Comparison of ENCODE assay signal across 8 cellular contexts in the genomic region with DNA sequence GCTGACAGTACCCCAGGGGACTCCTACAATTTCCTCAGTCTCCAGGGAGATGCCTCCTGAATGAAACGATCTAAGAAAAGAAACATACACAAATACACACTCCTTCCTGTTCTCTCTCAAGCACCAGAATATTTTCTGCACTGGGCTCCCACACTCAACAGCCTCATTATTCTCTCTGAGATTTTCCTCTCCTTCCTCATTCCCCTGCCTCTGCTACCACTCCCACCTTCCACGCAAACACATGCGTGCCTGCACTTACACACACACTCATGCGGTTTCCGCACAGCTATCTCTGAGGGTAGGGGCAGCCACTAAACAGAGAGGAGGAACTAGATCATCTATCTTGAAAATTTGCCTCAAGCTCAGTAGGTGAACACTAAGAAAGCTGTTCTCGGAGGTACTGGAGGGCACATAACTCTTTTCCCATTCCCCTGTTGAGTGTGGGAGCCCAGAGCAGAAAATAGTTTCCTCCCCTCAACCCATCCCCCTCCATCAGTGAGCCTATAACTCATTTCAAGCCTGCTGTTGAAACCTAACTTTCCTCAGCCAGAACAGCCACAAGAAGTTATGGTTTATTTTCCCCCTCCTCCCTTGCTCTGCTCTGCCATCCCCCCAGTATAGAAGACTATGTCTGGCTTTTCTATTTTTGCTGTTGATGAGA. TPM values are rescaled to one million over a fixed set of nuclear protein-coding genes. Genes with fewer than 3 reads are reported as not detected.
DNase-seq lines count a peak whose midpoint lies in the region; ATAC-seq and TF ChIP-seq lines count a peak whose summit lies in the region.

No MANE protein-coding gene starts in this region.

- TF ChIP-seq POLR2A in GM18505 (IDR thresholded peaks at IDR 0.05; ENCODE audit: borderline replicate concordance, extremely low read depth, insufficient read depth, insufficient read length) = peak; percentile 30

- H3K36me3 ChIP-seq in Loucy (ENCODE audit: insufficient read depth, low read length) = no peaks in the 10 kb centered on the region
- no peaks in the 10 kb centered on the region for H3K36me3 ChIP-seq in neural progenitor cell

- peak overlapping the region; percentile 72 for H3K4me3 Mint-ChIP-seq in activated naive CD8-positive, alpha-beta T cell
- no peak overlapping the region for H3K4me3 Mint-ChIP-seq in neural progenitor cell

- H3K4me3 ChIP-seq in Loucy (ENCODE audit: low read length, poor library complexity, severe bottlenecking) (peak overlapping the region; percentile 60), neural progenitor cell (no peak overlapping the region)

- peaks cover 8% of the 10 kb centered on the region for H3K36me3 Mint-ChIP-seq in activated naive CD8-positive, alpha-beta T cell
- no peaks in the 10 kb centered on the region for H3K36me3 Mint-ChIP-seq in neural progenitor cell

- H3K9me2 ChIP-seq in Loucy (replicated peaks; ENCODE audit: low read depth, low read length) = no peaks in the 10 kb centered on the region

- no peak overlapping the region for H3K27ac ChIP-seq in neural progenitor cell

- TF ChIP-seq CTCF in Loucy (conservative IDR thresholded peaks at IDR 0.05; ENCODE audit: low read length) (no peak), neural progenitor cell (IDR thresholded peaks at IDR 0.05) (no peak)

- H3K4me1 ChIP-seq in Loucy (ENCODE audit: insufficient read depth, low read length, poor library complexity, severe bottlenecking) (peaks cover 25% of the 10 kb centered on the region), neural progenitor cell (peaks cover under 1% of the 10 kb centered on the region)

- H3K27me3 ChIP-seq in Loucy (ENCODE audit: insufficient read depth, low read length, poor library complexity, severe bottlenecking) (no peaks in the 10 kb centered on the region), neural progenitor cell (no peaks in the 10 kb centered on the region)

- ATAC-seq in GM18505 (IDR thresholded peaks at IDR 0.05; ENCODE audit: unreplicated experiment) (peak; percentile 87), GM21723 (IDR thresholded peaks at IDR 0.05; ENCODE audit: unreplicated experiment) (peak; percentile 87)

- H3K9me3 ChIP-seq in Loucy (ENCODE audit: insufficient read depth, low read depth, low read length) (no peaks in the 10 kb centered on the region), neural progenitor cell (ENCODE audit: low read depth) (no peaks in the 10 kb centered on the region)

- no peaks in the 10 kb centered on the region for H4K20me1 ChIP-seq in Loucy (ENCODE audit: insufficient read depth, low read length, poor library complexity, severe bottlenecking)
- H4K20me1 ChIP-seq in neural progenitor cell (ENCODE audit: low read depth) = no peaks in the 10 kb centered on the region

- H3K9ac ChIP-seq in Loucy (ENCODE audit: low read depth, low read length, poor library complexity, severe bottlenecking) = peak overlapping the region; percentile 52
- H3K9ac ChIP-seq in neural progenitor cell = no peak overlapping the region

- H3K4me2 ChIP-seq in Loucy (ENCODE audit: low read depth, low read length, poor library complexity, severe bottlenecking) (peak overlapping the region; percentile 63), neural progenitor cell (no peak overlapping the region)

- peak overlapping the region; percentile 77 for H3K27ac Mint-ChIP-seq in activated naive CD8-positive, alpha-beta T cell
- peak overlapping the region; percentile 87 for H3K27ac Mint-ChIP-seq in neural progenitor cell

- H3K27me3 Mint-ChIP-seq in activated naive CD8-positive, alpha-beta T cell = peaks cover 6% of the 10 kb centered on the region
- H3K27me3 Mint-ChIP-seq in neural progenitor cell (ENCODE audit: insufficient read depth, low read depth) = no peaks in the 10 kb centered on the region

- H3K4me1 Mint-ChIP-seq in activated naive CD8-positive, alpha-beta T cell (ENCODE audit: low read depth) = peaks cover 17% of the 10 kb centered on the region
- H3K4me1 Mint-ChIP-seq in neural progenitor cell = peaks cover 25% of the 10 kb centered on the region

- H2AFZ ChIP-seq in Loucy (ENCODE audit: low read length) (peak overlapping the region; percentile 88), neural progenitor cell (replicated peaks) (peak overlapping the region; percentile 88)

- H3F3A ChIP-seq in Loucy (ENCODE audit: low read depth) (no peaks in the 10 kb centered on the region), neural progenitor cell (ENCODE audit: low read depth) (no peaks in the 10 kb centered on the region)

- no peaks in the 10 kb centered on the region for H3K9me3 Mint-ChIP-seq in activated naive CD8-positive, alpha-beta T cell (ENCODE audit: low read depth)
- peaks cover 3% of the 10 kb centered on the region for H3K9me3 Mint-ChIP-seq in neural progenitor cell

- DNase-seq in neural progenitor cell (ENCODE audit: low spot score) (no peak), cortex of kidney (lab: John Stamatoyannopoulos, UW) (no peak), NCI-H748 (lab: John Stamatoyannopoulos, UW; ENCODE audit: unreplicated experiment) (no peak), NCI-H1930 (lab: John Stamatoyannopoulos, UW) (no peak)

- H3K79me2 ChIP-seq in Loucy (ENCODE audit: insufficient read depth, low read length) = no peaks in the 10 kb centered on the region
- H3K79me2 ChIP-seq in neural progenitor cell (ENCODE audit: low read depth) = no peaks in the 10 kb centered on the region

RNA-seq across cellular contexts. Expression of gene TIPARP, which starts 30.5 kb away (rescaled TPM):
- total RNA-seq in neural progenitor cell (ENCODE audit: low replicate concordance) = 9.3 and 13.5 TPM in 2 replicates
